ENCODE assay signal across 1 cellular context in genomic region chr1:155941845-155942507, GRCh38.
TF ChIP-seq lines count a peak whose summit lies in the region.

No MANE protein-coding gene starts in this region.

TF ChIP-seq in H1, 55 proteins besides CTCF, POLR2A, EP300 and RAD21:
- TF ChIP-seq E2F6 (IDR thresholded peaks at IDR 0.05): no peak
- TF ChIP-seq SIRT6 (IDR thresholded peaks at IDR 0.05; ENCODE audit: low read length): no peak
- TF ChIP-seq RBBP5 (IDR thresholded peaks at IDR 0.05; ENCODE audit: borderline replicate concordance, low read depth, low read length): no peak
- TF ChIP-seq PHF8 (conservative IDR thresholded peaks at IDR 0.05; ENCODE audit: low read depth, low read length): no peak
- TF ChIP-seq CEBPB (IDR thresholded peaks at IDR 0.05; ENCODE audit: low read depth, low read length): no peak
- TF ChIP-seq NANOG (IDR thresholded peaks at IDR 0.05; ENCODE audit: insufficient read depth, low read depth, low read length, poor library complexity, severe bottlenecking): no peak
- no peak for TF ChIP-seq SIN3A (conservative IDR thresholded peaks at IDR 0.05 in 1 of 2, IDR thresholded peaks at IDR 0.05 in 1 of 2; ENCODE audit: low read depth in 1 of 2, low read length in 2 of 2)
- TF ChIP-seq USF2 (IDR thresholded peaks at IDR 0.05; ENCODE audit: low read length): no peak
- TF ChIP-seq SP2 (IDR thresholded peaks at IDR 0.05; ENCODE audit: low read length): no peak
- no peak for TF ChIP-seq EZH2 (IDR thresholded peaks at IDR 0.05; ENCODE audit: low read depth, low read length, severe bottlenecking)
- TF ChIP-seq ZNF274 (IDR thresholded peaks at IDR 0.05; ENCODE audit: borderline replicate concordance, extremely low read depth, low read length): no peak
- TF ChIP-seq TEAD4 (IDR thresholded peaks at IDR 0.05; ENCODE audit: low read depth, low read length): no peak
- no peak for TF ChIP-seq KDM1A (IDR thresholded peaks at IDR 0.05; ENCODE audit: borderline replicate concordance, low read length)
- TF ChIP-seq MAX (IDR thresholded peaks at IDR 0.05): no peak
